ENCODE assay signal across 21 cellular contexts in the genomic region with DNA sequence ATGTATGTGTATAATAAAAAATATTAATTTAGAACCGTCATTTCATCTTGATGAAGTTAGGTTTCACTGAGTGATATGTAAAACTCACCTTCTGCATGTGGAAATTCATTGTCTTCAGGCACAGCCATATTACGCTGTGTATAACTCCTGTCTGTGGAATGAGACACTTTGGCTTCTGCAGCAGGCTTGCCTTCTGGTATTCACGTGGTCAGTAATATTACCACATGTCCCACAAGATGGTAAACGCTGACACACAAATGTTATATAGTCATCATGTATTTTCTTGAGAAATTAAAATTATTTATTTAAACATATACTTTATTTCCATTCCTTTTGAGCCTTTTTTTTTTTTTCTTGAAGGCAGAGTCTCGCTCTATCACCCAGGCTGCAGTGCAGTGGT. TPM values are rescaled to one million over a fixed set of nuclear protein-coding genes. Genes with fewer than 3 reads are reported as not detected.
DNase-seq lines count a peak whose midpoint lies in the region; ATAC-seq, FAIRE-seq and TF ChIP-seq lines count a peak whose summit lies in the region.
"Had no signal": no experiment of that assay in that cellular context is flagged by ENCODE, and none has a peak within 500 bp of the region (broad histone marks: within the 10 kb centered on the region; RNA-seq: fewer than 3 reads in every experiment).

No MANE protein-coding gene starts in this region.

- TF ChIP-seq EP300 in HepG2 (IDR thresholded peaks at IDR 0.05; ENCODE audit: low read depth in 2 of 2, low read length in 2 of 2) (no peak), HepG2 (CRISPR knock-in tag; IDR thresholded peaks at IDR 0.05; ENCODE audit: borderline replicate concordance) (no peak)

- H3K4me1 ChIP-seq in HepG2 (ENCODE audit: insufficient read depth, low read length) (no peaks in the 10 kb centered on the region), right lobe of liver (no peaks in the 10 kb centered on the region), hepatocyte (ENCODE audit: insufficient read depth) (no peaks in the 10 kb centered on the region), thyroid gland (peaks cover 3 to 7% of the 10 kb centered on the region in 2 donors), BE2C (no peaks in the 10 kb centered on the region)
- H3K4me1 ChIP-seq: HAP-1 had no signal

- H4K20me1 ChIP-seq in HepG2 (ENCODE audit: insufficient read depth, low read length) (no peaks in the 10 kb centered on the region), hepatocyte (ENCODE audit: insufficient read depth, poor library complexity, severe bottlenecking) (no peaks in the 10 kb centered on the region)
- H4K20me1 ChIP-seq: BLaER1 had no signal

- H2AFZ ChIP-seq in HepG2 (ENCODE audit: low read length): no peak overlapping the region
- H2AFZ ChIP-seq in hepatocyte: no peak overlapping the region

- H3K9me3 ChIP-seq in HepG2 (ENCODE audit: low read length) (no peaks in the 10 kb centered on the region), right lobe of liver (no peaks in the 10 kb centered on the region), hepatocyte (ENCODE audit: low read depth) (no peaks in the 10 kb centered on the region), thyroid gland (no peaks in the 10 kb centered on the region), BE2C (no peaks in the 10 kb centered on the region)
- H3K9me3 ChIP-seq: HAP-1 had no signal

- TF ChIP-seq POLR2A in HepG2 (IDR thresholded peaks at IDR 0.05; ENCODE audit: insufficient read depth in 1 of 2, low read depth in 2 of 2, low read length in 2 of 2): no peak
- TF ChIP-seq POLR2A in right lobe of liver (IDR thresholded peaks at IDR 0.05): no peak
- TF ChIP-seq POLR2A in thyroid gland (IDR thresholded peaks at IDR 0.05): no peak

- DNase-seq in HepG2 (ENCODE audit: low spot score) (no peak), right lobe of liver (no peak), amniotic epithelial cell (ENCODE audit: low read depth) (peak; percentile 51), hepatocyte (ENCODE audit: low spot score) (no peak), thyroid gland (no peak), BE2C (no peak)
- no peak for DNase-seq in stimulated activated effector memory CD8-positive, alpha-beta T cell treated with anti-CD3 and anti-CD28 coated beads, Interleukin-12 subunit alpha, Interleukin-12 subunit beta, amount 100 ng/mL, for 72 hours (ENCODE audit: low spot score in 2 of 2)
- DNase-seq: CD4-positive, alpha-beta memory T cell; DMS53; NCI-H1105 treated with DMSO at 0.1 percent for 48 hours; NCI-H1694 treated with DMSO at 0.1 percent for 48 hours; NCI-H2107; NCI-H510A treated with DMSO at 0.1 percent for 48 hours; SJCRH30 had no signal

- POLR2A ChIA-PET in HepG2 (lab: Yijun Ruan, JAX): no interaction called here

- no peak for FAIRE-seq in HepG2 (lab: Jason Lieb, UNC)
- FAIRE-seq: A204.1, GM12892, GM18507 had no signal

- H3K27ac ChIP-seq in HepG2 (ENCODE audit: extremely low read length, insufficient read depth, low read length): no peak overlapping the region
- H3K27ac ChIP-seq in right lobe of liver: no peak overlapping the region
- H3K27ac ChIP-seq in hepatocyte: peak overlapping the region; percentile 69
- H3K27ac ChIP-seq in thyroid gland: peak overlapping the region; percentile 37 to 64 (median 47)
- H3K27ac ChIP-seq: BLaER1, SJCRH30 had no signal

- H3K9me2 ChIP-seq in hepatocyte (replicated peaks; ENCODE audit: insufficient read depth): no peaks in the 10 kb centered on the region

- TF ChIP-seq CTCF in HepG2 (CRISPR knock-in tag; IDR thresholded peaks at IDR 0.05) (no peak), right lobe of liver (IDR thresholded peaks at IDR 0.05) (no peak), hepatocyte (IDR thresholded peaks at IDR 0.05; ENCODE audit: poor library complexity) (no peak), thyroid gland (IDR thresholded peaks at IDR 0.05) (no peak), BE2C (IDR thresholded peaks at IDR 0.05; ENCODE audit: low read depth, low read length) (no peak)

- 41% methylated on average over 5 of the region's 5 CpGs for WGBS in HepG2 (ENCODE audit: low lambda C conversion rate)
- 76% methylated on average over 5 of the region's 5 CpGs for WGBS in right lobe of liver (ENCODE audit: insufficient coverage, low coverage, low lambda C conversion rate, missing lambda C conversion rate)
- WGBS in hepatocyte (ENCODE audit: low lambda C conversion rate, missing lambda C conversion rate): 94% methylated on average over 5 of the region's 5 CpGs
- 90 to 96% methylated on average over 5 of the region's 5 CpGs for WGBS in thyroid gland, 2 donors

- no peaks in the 10 kb centered on the region for H3K36me3 ChIP-seq in HepG2 (replicated peaks in 1 of 2; ENCODE audit: control insufficient read depth in 1 of 2, insufficient read depth in 2 of 2, low read length in 2 of 2)
- no peaks in the 10 kb centered on the region for H3K36me3 ChIP-seq in right lobe of liver
- H3K36me3 ChIP-seq in hepatocyte (replicated peaks; ENCODE audit: insufficient read depth, low read depth): no peaks in the 10 kb centered on the region
- H3K36me3 ChIP-seq in thyroid gland: no peaks in the 10 kb centered on the region
- no peaks in the 10 kb centered on the region for H3K36me3 ChIP-seq in BE2C
- H3K36me3 ChIP-seq: BLaER1, HAP-1, MG63, SJCRH30 had no signal

- in situ Hi-C loops in HepG2 (cut with HindIII; ENCODE audit: extremely low pct_ligation_motif_present, low pct_unique_long_range_greater_than_20kb): no loop called here

- H3K36me3 Mint-ChIP-seq in stimulated activated effector memory CD8-positive, alpha-beta T cell treated with anti-CD3 and anti-CD28 coated beads, Interleukin-12 subunit alpha, Interleukin-12 subunit beta, amount 100 ng/mL, for 72 hours: peaks cover 4% of the 10 kb centered on the region
- H3K36me3 Mint-ChIP-seq: CD4-positive, alpha-beta memory T cell had no signal

- H3K4me2 ChIP-seq in HepG2 (ENCODE audit: low read depth, low read length) (no peak overlapping the region), hepatocyte (no peak overlapping the region)
- H3K4me2 ChIP-seq: BLaER1 had no signal

- H3K79me2 ChIP-seq in HepG2 (ENCODE audit: insufficient read depth, low read length) (no peaks in the 10 kb centered on the region), hepatocyte (no peaks in the 10 kb centered on the region)

- no peak for TF ChIP-seq RAD21 in HepG2 (CRISPR knock-in tag; IDR thresholded peaks at IDR 0.05)

- H3K4me3 Mint-ChIP-seq in stimulated activated effector memory CD8-positive, alpha-beta T cell treated with anti-CD3 and anti-CD28 coated beads, Interleukin-12 subunit alpha, Interleukin-12 subunit beta, amount 100 ng/mL, for 72 hours: no peak overlapping the region
- H3K4me3 Mint-ChIP-seq: CD4-positive, alpha-beta memory T cell had no signal

- CTCF ChIA-PET in HepG2 (lab: Yijun Ruan, JAX; ENCODE audit: low intra/inter-chr PET ratio, low total read pairs): no interaction called here

- no peak overlapping the region for H3K9ac ChIP-seq in HepG2 (ENCODE audit: insufficient read depth, low read depth, low read length)
- H3K9ac ChIP-seq: BLaER1 had no signal

- H3K27ac Mint-ChIP-seq in stimulated activated effector memory CD8-positive, alpha-beta T cell treated with anti-CD3 and anti-CD28 coated beads, Interleukin-12 subunit alpha, Interleukin-12 subunit beta, amount 100 ng/mL, for 72 hours: no peak overlapping the region
- H3K27ac Mint-ChIP-seq: CD4-positive, alpha-beta memory T cell had no signal

- no TSS peak for BruUV-seq in HepG2 (replicated peaks; lab: Mats Ljungman, UMichigan)

- no peak for ATAC-seq in HepG2
- no peak for ATAC-seq in right lobe of liver
- no peak for ATAC-seq in GM21381 (IDR thresholded peaks at IDR 0.05; ENCODE audit: unreplicated experiment)
- ATAC-seq in stimulated activated effector memory CD8-positive, alpha-beta T cell treated with anti-CD3 and anti-CD28 coated beads, Interleukin-12 subunit alpha, Interleukin-12 subunit beta, amount 100 ng/mL, for 72 hours: no peak

- peaks cover 8% of the 10 kb centered on the region for H3K9me3 Mint-ChIP-seq in stimulated activated effector memory CD8-positive, alpha-beta T cell treated with anti-CD3 and anti-CD28 coated beads, Interleukin-12 subunit alpha, Interleukin-12 subunit beta, amount 100 ng/mL, for 72 hours

- intact Hi-C loops in HepG2 (cut with micrococcal nuclease; ENCODE audit: unreplicated experiment) (no loop called here), right lobe of liver (cut with DNase I) (no loop called here), thyroid gland (cut with DNase I) (no loop called here)

- peaks cover 10% of the 10 kb centered on the region for H3K4me1 Mint-ChIP-seq in stimulated activated effector memory CD8-positive, alpha-beta T cell treated with anti-CD3 and anti-CD28 coated beads, Interleukin-12 subunit alpha, Interleukin-12 subunit beta, amount 100 ng/mL, for 72 hours

- H3K27me3 ChIP-seq in HepG2 (ENCODE audit: control insufficient read depth in 1 of 2, insufficient read depth in 2 of 2, low read length in 2 of 2) (no peaks in the 10 kb centered on the region; a peak in 1 of 5 replicates), right lobe of liver (no peaks in the 10 kb centered on the region), hepatocyte (no peaks in the 10 kb centered on the region), thyroid gland (no peaks in the 10 kb centered on the region), BE2C (no peaks in the 10 kb centered on the region)
- H3K27me3 ChIP-seq: BLaER1, MG63, SJCRH30 had no signal

- no peak overlapping the region for H3K4me3 ChIP-seq in HepG2 (replicated peaks in 1 of 3; ENCODE audit: insufficient read depth in 1 of 3, low read depth in 2 of 3, low read length in 3 of 3)
- H3K4me3 ChIP-seq in right lobe of liver: no peak overlapping the region
- no peak overlapping the region for H3K4me3 ChIP-seq in hepatocyte
- no peak overlapping the region for H3K4me3 ChIP-seq in thyroid gland (replicated peaks in 1 of 3)
- no peak overlapping the region for H3K4me3 ChIP-seq in BE2C (ENCODE audit: low read depth, low read length)
- H3K4me3 ChIP-seq: BLaER1, HAP-1, MG63, SJCRH30 had no signal

RNA-seq across cellular contexts. Expression of gene AAK1, which starts 25.1 kb away (rescaled TPM):
- total RNA-seq in HepG2 (2016; rRNA removed; fragmentation: Illumina TruSeq; extraction: Trizol) (10.3 and 15.2 TPM in 2 replicates), right lobe of liver (10 to 100 TPM; 12.7 to 30.5 (median 20.5) TPM), hepatocyte (23.2 and 30.1 TPM in 2 replicates), thyroid gland (100 to 1,000 TPM in 3 of 4 donors, 10 to 100 TPM in 1; 82.0 to 174 (median 144) TPM)
- total RNA-seq in HepG2 (2016; cell fraction: cytosol; rRNA removed; fragmentation: Illumina TruSeq; extraction: Trizol; ENCODE audit: low read depth): 2.4 and 3.1 TPM in 2 replicates
- 9.4 and 12.9 TPM in 2 replicates for total RNA-seq in HepG2 (2016; cell fraction: insoluble cytoplasmic fraction; rRNA removed; fragmentation: Illumina TruSeq; extraction: Trizol)
- 7.2 and 7.6 TPM in 2 replicates for total RNA-seq in HepG2 (2016; cell fraction: membrane; rRNA removed; fragmentation: Illumina TruSeq; extraction: Trizol)
- total RNA-seq in HepG2 (2016; cell fraction: nucleus; rRNA removed; fragmentation: Illumina TruSeq; extraction: Trizol): 20.2 and 27.8 TPM in 2 replicates
- polyA plus RNA-seq in HepG2 (2011; rRNA removed) (9.4 and 9.8 TPM in 2 replicates), hepatocyte (30.8 and 44.4 TPM in 2 replicates)
- 4.3 and 6.0 TPM in 2 replicates for polyA plus RNA-seq in HepG2 (2011; cell fraction: cytosol; rRNA removed)
- polyA plus RNA-seq in HepG2 (2011; cell fraction: nucleus; rRNA removed): 13.6 and 15.8 TPM in 2 replicates
- polyA plus RNA-seq in HepG2 (2012): 7.2 and 9.5 TPM in 2 replicates
- polyA plus RNA-seq in HepG2 (2016; cell fraction: cytosol; fragmentation: Illumina TruSeq; extraction: Trizol; ENCODE audit: low read depth): 0.59 and 1.3 TPM in 2 replicates
- 7.3 and 8.6 TPM in 2 replicates for polyA plus RNA-seq in HepG2 (2016; cell fraction: insoluble cytoplasmic fraction; fragmentation: Illumina TruSeq; extraction: Trizol; ENCODE audit: low read depth)
- polyA plus RNA-seq in HepG2 (2016; cell fraction: membrane; fragmentation: Illumina TruSeq; extraction: Trizol; ENCODE audit: low read depth): 1.5 and 1.9 TPM in 2 replicates
- polyA plus RNA-seq in HepG2 (2016; cell fraction: nucleus; fragmentation: Illumina TruSeq; extraction: Trizol; ENCODE audit: insufficient read depth, low read depth): 14.2 and 15.4 TPM in 2 replicates
- polyA minus RNA-seq in HepG2 (2011; rRNA and poly(A)+ RNA removed; ENCODE audit: low replicate concordance): 8.6 and 11.3 TPM in 2 replicates
- polyA minus RNA-seq in HepG2 (2011; cell fraction: cytosol; rRNA and poly(A)+ RNA removed): 17.2 and 18.3 TPM in 2 replicates
- polyA minus RNA-seq in HepG2 (2011; cell fraction: nucleus; rRNA and poly(A)+ RNA removed): 41.1 and 50.6 TPM in 2 replicates
- 11.6 TPM for polyA plus RNA-seq in BE2C (2012; ENCODE audit: insufficient read depth, insufficient read length, low read depth)

Comparison
In these comparisons a context has a peak if more than half of its experiments do, and no peak if none do; other contexts are left out.
1. H3K27ac ChIP-seq: peak in hepatocyte (single experiment) and thyroid gland (3 of 3); none in HepG2 (single experiment) and right lobe of liver (0 of 3).